ENCODE assay signal across 8 cellular contexts in the genomic region with DNA sequence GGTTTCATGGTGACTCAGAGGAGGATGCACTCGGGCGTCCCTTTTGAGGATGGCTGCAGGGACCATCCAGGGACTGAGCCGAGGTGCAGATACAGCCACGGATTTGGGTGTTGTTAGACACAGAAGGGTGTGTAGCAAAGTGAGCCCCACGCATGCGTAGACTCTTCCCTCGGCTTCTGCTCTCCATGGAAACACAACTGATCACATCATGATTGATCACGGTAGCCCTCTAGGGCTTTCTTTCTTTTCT. TPM values are rescaled to one million over a fixed set of nuclear protein-coding genes. Genes with fewer than 3 reads are reported as not detected.
A peak's percentile ranks its signal among the peaks of the same experiment; 100 is the strongest.
DNase-seq lines count a peak whose midpoint lies in the region; ATAC-seq and TF ChIP-seq lines count a peak whose summit lies in the region.

No MANE protein-coding gene starts in this region.

- H3K36me3 ChIP-seq in trophoblast cell (ENCODE audit: control insufficient read depth in 1 of 2, insufficient read depth in 2 of 2, low read length in 2 of 2), result no peaks in the 10 kb centered on the region
- no peaks in the 10 kb centered on the region for H3K36me3 ChIP-seq in aorta (ENCODE audit: control insufficient read depth in 1 of 2, insufficient read depth in 2 of 2, low read length in 1 of 2)

- H3K27ac ChIP-seq in 22Rv1 (peak overlapping the region; percentile 68), trophoblast cell (ENCODE audit: low read depth, low read length) (no peak overlapping the region), aorta (ENCODE audit: low read depth in 1 of 2, low read length in 2 of 2) (no peak overlapping the region)

- no peak overlapping the region for H3K4ac ChIP-seq in trophoblast cell (ENCODE audit: low read depth, low read length)

- no peak overlapping the region for H3K14ac ChIP-seq in trophoblast cell (ENCODE audit: low read length)

- H3K4me1 ChIP-seq in trophoblast cell (ENCODE audit: control insufficient read depth in 1 of 2, insufficient read depth in 2 of 2, low read length in 2 of 2), result peaks cover 9 to 18% of the 10 kb centered on the region in 2 experiments
- H3K4me1 ChIP-seq in aorta (ENCODE audit: control insufficient read depth in 1 of 2, insufficient read depth in 2 of 2, low read length in 2 of 2), result no peaks in the 10 kb centered on the region

- H3K27me3 ChIP-seq in trophoblast cell (ENCODE audit: insufficient read depth, low read length) (peaks cover 51% of the 10 kb centered on the region), aorta (ENCODE audit: control insufficient read depth in 1 of 2, insufficient read depth in 2 of 2, low read length in 1 of 2) (peaks cover 0 to 2% of the 10 kb centered on the region in 2 donors)

- H2AK5ac ChIP-seq in trophoblast cell (ENCODE audit: low read length), result no peak overlapping the region

- H3K79me1 ChIP-seq in trophoblast cell (ENCODE audit: low read length), result no peaks in the 10 kb centered on the region

- intact Hi-C loops in aorta (cut with DNase I), result no loop called here

- H3K9me3 ChIP-seq in trophoblast cell (ENCODE audit: insufficient read depth, low read depth, low read length) (peaks cover 9% of the 10 kb centered on the region), aorta (ENCODE audit: control insufficient read depth, low read length) (no peaks in the 10 kb centered on the region)

- DNase-seq in GM12864 (ENCODE audit: low read depth), result no peak
- peak; percentile 89 for DNase-seq in M059J (ENCODE audit: low read depth)
- DNase-seq in activated CD4-positive, alpha-beta T cell treated with anti-CD3 and anti-CD28 coated beads, Interleukin-2, amount 50 U/mL, for 4 hours, result peak; percentile 37 to 43
- peak; percentile 44 for DNase-seq in fibroblast of gingiva (ENCODE audit: low read depth)
- peak; percentile 76 to 89 for DNase-seq in trophoblast cell
- no peak for DNase-seq in aorta
- no peak for DNase-seq in NCI-H2029 treated with DMSO at 0.1 percent for 48 hours (lab: John Stamatoyannopoulos, UW)

- H2BK12ac ChIP-seq in trophoblast cell (ENCODE audit: low read length), result no peak overlapping the region

- H3K4me3 ChIP-seq in GM12864 (ENCODE audit: low read depth, low read length) (peak overlapping the region; percentile 36; the same call in 1 of the 2 replicates), trophoblast cell (ENCODE audit: low read depth, low read length) (no peak overlapping the region), aorta (ENCODE audit: low read length in 2 of 2) (no peak overlapping the region)

- no peak overlapping the region for H4K8ac ChIP-seq in trophoblast cell (ENCODE audit: low read depth, low read length)

- no peak for ATAC-seq in aorta (ENCODE audit: low FRiP score)

- no peak overlapping the region for H3K18ac ChIP-seq in trophoblast cell (ENCODE audit: low read length)

- no peak overlapping the region for H2AFZ ChIP-seq in trophoblast cell (ENCODE audit: insufficient read depth, low read length, poor library complexity)

- H4K91ac ChIP-seq in trophoblast cell (ENCODE audit: low read depth, low read length), result no peak overlapping the region

- WGBS in trophoblast cell (ENCODE audit: extremely low coverage, insufficient coverage, insufficient read length), result no CpG with 5 or more reads among the region's 8 CpGs
- WGBS in aorta, 2 donors, result 75 to 78% methylated on average over 8 of the region's 8 CpGs

- H2BK120ac ChIP-seq in trophoblast cell (ENCODE audit: insufficient read depth, low read length, poor library complexity), result no peak overlapping the region

- H4K12ac ChIP-seq in trophoblast cell (ENCODE audit: low read depth, low read length), result no peak overlapping the region

- no peak overlapping the region for H2BK5ac ChIP-seq in trophoblast cell (ENCODE audit: low read depth, low read length, poor library complexity)

- TF ChIP-seq CTCF in 22Rv1 (IDR thresholded peaks at IDR 0.05) (no peak), GM12864 (IDR thresholded peaks at IDR 0.05; ENCODE audit: low read depth, low read length, missing control alignments) (no peak)

- H3K79me2 ChIP-seq in trophoblast cell (ENCODE audit: control insufficient read depth, insufficient read depth, low read length, poor library complexity), result no peaks in the 10 kb centered on the region

- no peak overlapping the region for H3K23ac ChIP-seq in trophoblast cell (ENCODE audit: low read length)

- H3K9ac ChIP-seq in trophoblast cell (ENCODE audit: low read length), result no peak overlapping the region

- peak overlapping the region; percentile 61 for H3K4me2 ChIP-seq in trophoblast cell (ENCODE audit: low read length)

RNA-seq across cellular contexts. Expression of a gene that starts 0.6 kb away (rescaled TPM):
- total RNA-seq in M059J (2014; rRNA removed; shearing (Covaris generic)), result 0.76 and 1.1 TPM in 2 replicates
- polyA plus RNA-seq in trophoblast cell (2013), result 0.48 and 0.58 TPM in 2 replicates
- under 1 TPM in 1 of 2 donors, not detected in 1; 0.13 TPM for total RNA-seq in aorta
- polyA plus RNA-seq in aorta, result under 1 TPM in 1 of 2 donors, not detected in 1; 0.38 TPM

RNA-seq across cellular contexts. Expression of a gene that starts 21.3 kb away (rescaled TPM):
- total RNA-seq in M059J (2014; rRNA removed; shearing (Covaris generic)), result 75.7 and 88.8 TPM in 2 replicates
- polyA plus RNA-seq in trophoblast cell (2013), result 0.08 and 0.14 TPM in 2 replicates
- under 1 TPM; 0.66 to 0.68 TPM for total RNA-seq in aorta
- under 1 TPM in 1 of 2 donors, not detected in 1; 0.36 TPM for polyA plus RNA-seq in aorta

RNA-seq across cellular contexts. Expression of a gene that starts 40.2 kb away (rescaled TPM):
- 19.7 and 20.6 TPM in 2 replicates for total RNA-seq in M059J (2014; rRNA removed; shearing (Covaris generic))
- polyA plus RNA-seq in trophoblast cell (2013), result not detected in 2 replicates
- total RNA-seq in aorta, result under 1 TPM in 1 of 2 donors, not detected in 1; 0.99 TPM
- polyA plus RNA-seq in aorta, result under 1 TPM in 1 of 2 donors, not detected in 1; 0.64 TPM

Comparison
In these comparisons a context has a peak if more than half of its experiments do, and no peak if none do; other contexts are left out.
1. DNase-seq: peak in M059J (single experiment), activated CD4-positive, alpha-beta T cell treated with anti-CD3 and anti-CD28 coated beads, Interleukin-2, amount 50 U/mL, for 4 hours (2 of 2), fibroblast of gingiva (single experiment) and trophoblast cell (2 of 2); none in GM12864 (single experiment), aorta (0 of 2) and NCI-H2029 treated with DMSO at 0.1 percent for 48 hours (single experiment).
2. RNA of a gene that starts 21.3 kb away (total RNA-seq): 75.7 to 88.8 TPM in M059J; 0.66 to 0.68 TPM in aorta; every median in the first group is over 10 times any median in the second.
3. RNA of a gene that starts 40.2 kb away (total RNA-seq): 19.7 to 20.6 TPM in M059J; 0.99 TPM in aorta; every median in the first group is over 10 times any median in the second.